ENCODE assay signal across 23 cellular contexts in the genomic region with DNA sequence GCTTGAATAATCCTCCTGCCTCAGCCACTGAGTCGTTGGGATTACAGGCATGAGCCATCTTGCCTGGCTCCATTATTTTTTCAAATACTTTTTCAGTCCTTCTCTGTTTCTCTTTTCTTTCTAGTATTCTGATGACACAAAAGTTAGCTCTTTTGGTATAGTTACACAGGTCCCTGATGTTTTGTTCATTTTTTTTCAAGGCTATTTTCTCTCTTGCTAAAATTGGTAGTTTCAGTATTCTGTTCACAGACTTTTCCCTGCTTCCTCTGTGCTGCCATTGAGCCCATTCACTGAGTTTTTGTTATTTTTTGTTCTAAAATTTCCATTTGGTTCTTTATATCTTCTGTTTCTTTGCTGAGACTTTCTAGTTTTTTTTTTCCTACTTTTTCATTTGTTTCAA.
DNase-seq lines count a peak whose midpoint lies in the region; ATAC-seq, FAIRE-seq and TF ChIP-seq lines count a peak whose summit lies in the region.
"Had no signal": no experiment of that assay in that cellular context is flagged by ENCODE, and none has a peak within 500 bp of the region (broad histone marks: within the 10 kb centered on the region; RNA-seq: fewer than 3 reads in every experiment).

No MANE protein-coding gene starts in this region.

- peak overlapping the region; percentile 41 for H3K4me2 ChIP-seq in HepG2 (ENCODE audit: low read depth, low read length)
- H3K4me2 ChIP-seq: A549; BLaER1 treated with 17β-estradiol and CSF1 and Interleukin-3, amounts not matched to agents 10 nM and 100 nM had no signal

- TF ChIP-seq EP300 in HepG2 (IDR thresholded peaks at IDR 0.05; ENCODE audit: low read depth in 2 of 2, low read length in 2 of 2) (no peak), HepG2 (CRISPR knock-in tag; IDR thresholded peaks at IDR 0.05; ENCODE audit: borderline replicate concordance) (no peak), gastroesophageal sphincter (IDR thresholded peaks at IDR 0.05) (no peak)

- H3K9ac ChIP-seq in HepG2 (ENCODE audit: insufficient read depth, low read depth, low read length) (no peak overlapping the region), iPS-18a (ENCODE audit: low read length) (no peak overlapping the region)
- H3K9ac ChIP-seq: BLaER1 treated with 17β-estradiol and CSF1 and Interleukin-3, amounts not matched to agents 10 nM and 100 nM had no signal

- WGBS in HepG2 (ENCODE audit: low lambda C conversion rate): 96% methylated on average over 1 of the region's 1 CpG
- WGBS in right lobe of liver (ENCODE audit: insufficient coverage, low coverage, low lambda C conversion rate, missing lambda C conversion rate): 80% methylated on average over 1 of the region's 1 CpG
- 94 to 100% methylated on average over 1 of the region's 1 CpG for WGBS in gastroesophageal sphincter (ENCODE audit: low coverage in 1 of 2), 2 donors

- peaks cover 4% of the 10 kb centered on the region for H3K79me2 ChIP-seq in HepG2 (ENCODE audit: insufficient read depth, low read length)

- DNase-seq in HepG2 (ENCODE audit: low spot score): no peak
- no peak for DNase-seq in right lobe of liver
- no peak for DNase-seq in WTC11 (ENCODE audit: low spot score)
- DNase-seq in stimulated activated naive B cell treated with anti-CD40 and anti-IgM and Interleukin-4, amounts not matched to agents 10 μg/mL and 1 μg/mL and 100 μg/mL, for 72 hours: no peak
- DNase-seq in activated naive CD8-positive, alpha-beta T cell treated with anti-CD3 and anti-CD28 coated beads for 36 hours: no peak
- no peak for DNase-seq in DMS79 treated with DMSO at 0.1 percent for 48 hours (lab: John Stamatoyannopoulos, UW)
- DNase-seq: activated CD4-positive, alpha-beta T cell treated with anti-CD3 and anti-CD28 coated beads, Interleukin-2, amount 10 ng/mL, durations not matched to agents 7 days and 5 days; activated CD8-positive, alpha-beta memory T cell treated with anti-CD3 and anti-CD28 coated beads, Interleukin-2, amount 50 U/mL, for 48 hours; activated naive CD4-positive, alpha-beta T cell treated with Interleukin-2 at 50 U/mL for 16 hours; aorta; DMS 273 treated with DMSO at 0.1 percent for 48 hours; GDM1; NCI-H1092 treated with DMSO at 0.1 percent for 48 hours; NCI-H2081; NCI-H510A; Right ventricle myocardium superior; spleen had no signal

- intact Hi-C loops in HepG2 (cut with micrococcal nuclease; ENCODE audit: unreplicated experiment) (no loop called here), right lobe of liver (cut with DNase I) (no loop called here)

- H3K27me3 Mint-ChIP-seq in WTC11 (ENCODE audit: low read depth): no peaks in the 10 kb centered on the region; the same call in 1 of the 2 replicates
- no peaks in the 10 kb centered on the region for H3K27me3 Mint-ChIP-seq in stimulated activated naive B cell treated with anti-CD40 and anti-IgM and Interleukin-4, amounts not matched to agents 10 μg/mL and 1 μg/mL and 100 μg/mL, for 72 hours
- no peaks in the 10 kb centered on the region for H3K27me3 Mint-ChIP-seq in activated naive CD8-positive, alpha-beta T cell treated with anti-CD3 and anti-CD28 coated beads for 36 hours
- H3K27me3 Mint-ChIP-seq: activated CD4-positive, alpha-beta T cell treated with anti-CD3 and anti-CD28 coated beads, Interleukin-2, amount 10 ng/mL, durations not matched to agents 7 days and 5 days had no signal

- no peak for TF ChIP-seq RAD21 in HepG2 (CRISPR knock-in tag; IDR thresholded peaks at IDR 0.05)

- no peak for ATAC-seq in HepG2
- no peak for ATAC-seq in right lobe of liver
- no peak for ATAC-seq in WTC11
- ATAC-seq in stimulated activated naive B cell treated with anti-CD40 and anti-IgM and Interleukin-4, amounts not matched to agents 10 μg/mL and 1 μg/mL and 100 μg/mL, for 72 hours (replicated peaks): no peak
- no peak for ATAC-seq in gastroesophageal sphincter
- ATAC-seq: A549 had no signal

- no peaks in the 10 kb centered on the region for H4K20me1 ChIP-seq in HepG2 (ENCODE audit: insufficient read depth, low read length)

- H2AFZ ChIP-seq in HepG2 (ENCODE audit: low read length): no peak overlapping the region

- H3K9me3 ChIP-seq in HepG2 (ENCODE audit: low read length) (no peaks in the 10 kb centered on the region), right lobe of liver (no peaks in the 10 kb centered on the region), iPS-18a (ENCODE audit: control insufficient read depth, low read depth, low read length) (no peaks in the 10 kb centered on the region), gastroesophageal sphincter (no peaks in the 10 kb centered on the region)
- H3K9me3 ChIP-seq: A549, spleen, suprapubic skin had no signal

- no peak overlapping the region for H3K27ac ChIP-seq in HepG2 (ENCODE audit: extremely low read length, insufficient read depth, low read length)
- H3K27ac ChIP-seq in right lobe of liver: no peak overlapping the region
- no peak overlapping the region for H3K27ac ChIP-seq in iPS-18a (ENCODE audit: low read length)
- H3K27ac ChIP-seq in gastroesophageal sphincter: no peak overlapping the region
- H3K27ac ChIP-seq: A549; BLaER1 treated with 17β-estradiol and CSF1 and Interleukin-3, amounts not matched to agents 10 nM and 100 nM; spleen; suprapubic skin had no signal

- FAIRE-seq in HepG2 (lab: Jason Lieb, UNC): no peak
- FAIRE-seq: A549, endometrium had no signal

- POLR2A ChIA-PET in HepG2 (lab: Yijun Ruan, JAX): no interaction called here
- POLR2A ChIA-PET in WTC11 (lab: Charles Lee): no interaction called here

- TF ChIP-seq POLR2A in HepG2 (IDR thresholded peaks at IDR 0.05; ENCODE audit: insufficient read depth in 1 of 2, low read depth in 2 of 2, low read length in 2 of 2): no peak
- TF ChIP-seq POLR2A in right lobe of liver (IDR thresholded peaks at IDR 0.05): no peak
- TF ChIP-seq POLR2A in gastroesophageal sphincter (IDR thresholded peaks at IDR 0.05): no peak

- peaks cover 22% of the 10 kb centered on the region for H3K4me1 ChIP-seq in HepG2 (ENCODE audit: insufficient read depth, low read length)
- no peaks in the 10 kb centered on the region for H3K4me1 ChIP-seq in right lobe of liver
- no peaks in the 10 kb centered on the region for H3K4me1 ChIP-seq in iPS-18a (ENCODE audit: control insufficient read depth, low read depth, low read length)
- peaks cover 0 to 5% (median 0%) of the 10 kb centered on the region in 3 donors for H3K4me1 ChIP-seq in gastroesophageal sphincter
- H3K4me1 ChIP-seq: A549; BLaER1 treated with 17β-estradiol and CSF1 and Interleukin-3, amounts not matched to agents 10 nM and 100 nM; spleen; suprapubic skin had no signal

- H3K36me3 Mint-ChIP-seq in WTC11: peaks cover 7% of the 10 kb centered on the region
- H3K36me3 Mint-ChIP-seq in stimulated activated naive B cell treated with anti-CD40 and anti-IgM and Interleukin-4, amounts not matched to agents 10 μg/mL and 1 μg/mL and 100 μg/mL, for 72 hours: peaks cover 29 to 62% of the 10 kb centered on the region in 2 donors
- H3K36me3 Mint-ChIP-seq in activated naive CD8-positive, alpha-beta T cell treated with anti-CD3 and anti-CD28 coated beads for 36 hours: peaks cover 23% of the 10 kb centered on the region

- TF ChIP-seq CTCF in HepG2 (CRISPR knock-in tag; IDR thresholded peaks at IDR 0.05): no peak
- TF ChIP-seq CTCF in right lobe of liver (IDR thresholded peaks at IDR 0.05): no peak
- no peak for TF ChIP-seq CTCF in WTC11 (IDR thresholded peaks at IDR 0.05)
- TF ChIP-seq CTCF in gastroesophageal sphincter (IDR thresholded peaks at IDR 0.05): no peak

- H3K27ac Mint-ChIP-seq in WTC11: peak overlapping the region; percentile 16
- H3K27ac Mint-ChIP-seq in stimulated activated naive B cell treated with anti-CD40 and anti-IgM and Interleukin-4, amounts not matched to agents 10 μg/mL and 1 μg/mL and 100 μg/mL, for 72 hours: peak overlapping the region; percentile 93
- H3K27ac Mint-ChIP-seq in activated naive CD8-positive, alpha-beta T cell treated with anti-CD3 and anti-CD28 coated beads for 36 hours: no peak overlapping the region
- H3K27ac Mint-ChIP-seq: activated CD4-positive, alpha-beta T cell treated with anti-CD3 and anti-CD28 coated beads, Interleukin-2, amount 10 ng/mL, durations not matched to agents 7 days and 5 days had no signal

- H3K27me3 ChIP-seq in HepG2 (ENCODE audit: control insufficient read depth in 1 of 2, insufficient read depth in 2 of 2, low read length in 2 of 2): no peaks in the 10 kb centered on the region
- no peaks in the 10 kb centered on the region for H3K27me3 ChIP-seq in right lobe of liver
- H3K27me3 ChIP-seq in iPS-18a (ENCODE audit: control insufficient read depth, insufficient read depth, low read length): no peaks in the 10 kb centered on the region
- no peaks in the 10 kb centered on the region for H3K27me3 ChIP-seq in gastroesophageal sphincter
- H3K27me3 ChIP-seq: BLaER1 treated with 17β-estradiol and CSF1 and Interleukin-3, amounts not matched to agents 10 nM and 100 nM; spleen; suprapubic skin had no signal

- CTCF ChIA-PET in HepG2 (lab: Yijun Ruan, JAX; ENCODE audit: low intra/inter-chr PET ratio, low total read pairs): no interaction called here
- CTCF ChIA-PET in WTC11 (lab: Charles Lee): no interaction called here

- in situ Hi-C loops in HepG2 (cut with HindIII; ENCODE audit: extremely low pct_ligation_motif_present, low pct_unique_long_range_greater_than_20kb): no loop called here

- H3K4me3 Mint-ChIP-seq in WTC11: peak overlapping the region; percentile 69
- H3K4me3 Mint-ChIP-seq in stimulated activated naive B cell treated with anti-CD40 and anti-IgM and Interleukin-4, amounts not matched to agents 10 μg/mL and 1 μg/mL and 100 μg/mL, for 72 hours: peak overlapping the region in 1 of 2 donors; percentile 32
- H3K4me3 Mint-ChIP-seq in activated naive CD8-positive, alpha-beta T cell treated with anti-CD3 and anti-CD28 coated beads for 36 hours: no peak overlapping the region
- H3K4me3 Mint-ChIP-seq: activated CD4-positive, alpha-beta T cell treated with anti-CD3 and anti-CD28 coated beads, Interleukin-2, amount 10 ng/mL, durations not matched to agents 7 days and 5 days had no signal

- H3K9me3 Mint-ChIP-seq in WTC11: 0 out of 2 replicates have a peak, but pooled peaks cover 5% of the 10 kb centered on the region
- no peaks in the 10 kb centered on the region for H3K9me3 Mint-ChIP-seq in stimulated activated naive B cell treated with anti-CD40 and anti-IgM and Interleukin-4, amounts not matched to agents 10 μg/mL and 1 μg/mL and 100 μg/mL, for 72 hours
- H3K9me3 Mint-ChIP-seq in activated naive CD8-positive, alpha-beta T cell treated with anti-CD3 and anti-CD28 coated beads for 36 hours: no peaks in the 10 kb centered on the region

- peaks cover 2 to 9% of the 10 kb centered on the region in 2 experiments; a peak in 2 of 5 replicates for H3K36me3 ChIP-seq in HepG2 (replicated peaks in 1 of 2; ENCODE audit: control insufficient read depth in 1 of 2, insufficient read depth in 2 of 2, low read length in 2 of 2)
- H3K36me3 ChIP-seq in right lobe of liver: no peaks in the 10 kb centered on the region
- peaks cover 11% of the 10 kb centered on the region for H3K36me3 ChIP-seq in iPS-18a (ENCODE audit: control insufficient read depth, low read depth, low read length)
- H3K36me3 ChIP-seq in gastroesophageal sphincter: peaks cover 0 to 17% of the 10 kb centered on the region in 2 donors

- H3K4me3 ChIP-seq in HepG2 (replicated peaks in 1 of 3; ENCODE audit: insufficient read depth in 1 of 3, low read depth in 2 of 3, low read length in 3 of 3): no peak overlapping the region
- no peak overlapping the region for H3K4me3 ChIP-seq in right lobe of liver
- peak overlapping the region; percentile 21 for H3K4me3 ChIP-seq in iPS-18a (ENCODE audit: low read length)
- no peak overlapping the region for H3K4me3 ChIP-seq in gastroesophageal sphincter
- H3K4me3 ChIP-seq: A549; BLaER1 treated with 17β-estradiol and CSF1 and Interleukin-3, amounts not matched to agents 10 nM and 100 nM; spleen; suprapubic skin had no signal

- peaks cover 24% of the 10 kb centered on the region for H3K4me1 Mint-ChIP-seq in WTC11
- peaks cover 28 to 50% of the 10 kb centered on the region in 2 donors for H3K4me1 Mint-ChIP-seq in stimulated activated naive B cell treated with anti-CD40 and anti-IgM and Interleukin-4, amounts not matched to agents 10 μg/mL and 1 μg/mL and 100 μg/mL, for 72 hours
- peaks cover 16% of the 10 kb centered on the region for H3K4me1 Mint-ChIP-seq in activated naive CD8-positive, alpha-beta T cell treated with anti-CD3 and anti-CD28 coated beads for 36 hours
- H3K4me1 Mint-ChIP-seq: activated CD4-positive, alpha-beta T cell treated with anti-CD3 and anti-CD28 coated beads, Interleukin-2, amount 10 ng/mL, durations not matched to agents 7 days and 5 days had no signal

- BruUV-seq in HepG2 (replicated peaks; lab: Mats Ljungman, UMichigan): no TSS peak
